23 cellular contexts compared by ENCODE assay signal in the genomic region with DNA sequence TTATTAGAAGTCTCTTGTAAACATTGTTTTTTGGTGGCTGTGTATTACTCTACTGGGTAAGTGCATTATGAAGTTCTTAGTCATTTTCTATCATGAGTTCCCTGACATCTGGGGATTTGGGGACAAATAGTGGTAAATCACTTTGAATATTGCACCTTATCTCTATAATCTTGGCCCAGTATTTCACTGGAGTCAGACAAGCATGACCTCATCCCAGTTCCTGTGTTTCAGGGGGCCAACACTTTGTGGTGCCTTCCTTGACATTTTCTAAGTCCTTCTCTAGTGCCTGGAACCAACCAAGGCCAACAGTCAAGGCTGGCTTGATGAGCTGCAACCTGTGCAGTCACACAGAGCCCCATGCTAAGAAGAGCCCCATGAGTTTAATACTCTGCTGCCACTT.
A peak's percentile ranks its signal among the peaks of the same experiment; 100 is the strongest.
DNase-seq lines count a peak whose midpoint lies in the region; ATAC-seq, FAIRE-seq and TF ChIP-seq lines count a peak whose summit lies in the region.
"Had no signal": no experiment of that assay in that cellular context is flagged by ENCODE, and none has a peak within 500 bp of the region (broad histone marks: within the 10 kb centered on the region; RNA-seq: fewer than 3 reads in every experiment).

No MANE protein-coding gene starts in this region.

- no peak overlapping the region for H3K27ac Mint-ChIP-seq in endothelial cell (ENCODE audit: unreplicated experiment)
- H3K27ac Mint-ChIP-seq: B cell; CD4-positive, CD25-positive, alpha-beta regulatory T cell; T-helper 1 cell treated with Interleukin-12 subunit alpha and Interleukin-12 subunit beta and Interleukin-4 antibody, amounts not matched to agents 30 μg/mL and 1 μg/mL, for 36 hours had no signal

- no peak overlapping the region for H3K9ac ChIP-seq in K562 (ENCODE audit: insufficient read depth in 1 of 2, low read depth in 2 of 2, low read length in 2 of 2)
- H3K9ac ChIP-seq: KMS-11 had no signal

- H3K36me3 Mint-ChIP-seq in endothelial cell (ENCODE audit: low read depth, unreplicated experiment), result no peaks in the 10 kb centered on the region
- H3K36me3 Mint-ChIP-seq: CD4-positive, CD25-positive, alpha-beta regulatory T cell had no signal

- no peaks in the 10 kb centered on the region for H3K9me1 ChIP-seq in K562 (ENCODE audit: control insufficient read depth, insufficient read depth, low read length)

- intact Hi-C loops in K562 (cut with micrococcal nuclease), result no loop called here

- DNase-seq in EL (peak; percentile 40), HT1080 (ENCODE audit: low read depth) (peak; percentile 23), OCI-M1 (lab: John Stamatoyannopoulos, UW) (peak; percentile 30), K562 (ENCODE audit: extremely low read depth in 1 of 4, low spot score in 3 of 4) (no peak), endothelial cell (ENCODE audit: low spot score) (no peak), DMS53 treated with DMSO at 0.1 percent for 48 hours (lab: John Stamatoyannopoulos, UW; ENCODE audit: unreplicated experiment) (no peak), NCI-H69 (lab: John Stamatoyannopoulos, UW) (no peak)
- DNase-seq: Caco-2; CD4-positive, CD25-positive, alpha-beta regulatory T cell; DMS153; NCI-H1417; NCI-H1930; NCI-H2171; NCI-H82; Peyer's patch; Right ventricle myocardium superior had no signal

- no peaks in the 10 kb centered on the region for H3K27me3 ChIP-seq in K562 (ENCODE audit: control insufficient read depth in 2 of 2, insufficient read depth in 2 of 2, low read length in 2 of 2)
- H3K27me3 ChIP-seq: MG63, Peyer's patch had no signal

- TF ChIP-seq POLR2A in K562 (conservative IDR thresholded peaks at IDR 0.05), result no peak

- BruUV-seq in K562 (replicated peaks; lab: Mats Ljungman, UMichigan), result no TSS peak

- H3K27ac ChIP-seq in K562 (ENCODE audit: extremely low read depth, low read depth, low read length), result no peak overlapping the region
- H3K27ac ChIP-seq: KMS-11, Peyer's patch had no signal

- TF ChIP-seq EP300 in K562 (IDR thresholded peaks at IDR 0.05; ENCODE audit: low read length), result no peak

- H3K27me3 Mint-ChIP-seq in endothelial cell (ENCODE audit: unreplicated experiment), result no peaks in the 10 kb centered on the region

- H3K79me2 ChIP-seq in K562 (ENCODE audit: control insufficient read depth, insufficient read depth, low read length), result no peaks in the 10 kb centered on the region

- H3K4me2 ChIP-seq in K562 (ENCODE audit: insufficient read depth, low read length), result no peak overlapping the region
- H3K4me2 ChIP-seq: KMS-11 had no signal

- TF ChIP-seq CTCF in K562 (IDR thresholded peaks at IDR 0.05 in 2 of 3, conservative IDR thresholded peaks at IDR 0.05 in 1 of 3; ENCODE audit: insufficient read depth in 2 of 3, low read depth in 1 of 3, low read length in 3 of 3) (no peak), endothelial cell (IDR thresholded peaks at IDR 0.05; ENCODE audit: unreplicated experiment) (no peak)

- no peak for FAIRE-seq in K562 (lab: Jason Lieb, UNC)
- FAIRE-seq: G401.6, GM12878 had no signal

- H3K4me1 ChIP-seq in K562 (replicated peaks in 1 of 2; ENCODE audit: control insufficient read depth in 2 of 2, insufficient read depth in 2 of 2, low read length in 2 of 2), result peaks cover 0 to 5% of the 10 kb centered on the region in 2 experiments; a peak in 1 of 5 replicates
- H3K4me1 ChIP-seq: Caco-2, Peyer's patch had no signal

- no peaks in the 10 kb centered on the region for H3K9me3 Mint-ChIP-seq in endothelial cell (ENCODE audit: unreplicated experiment)
- H3K9me3 Mint-ChIP-seq: T-helper 1 cell treated with Interleukin-12 subunit alpha and Interleukin-12 subunit beta and Interleukin-4 antibody, amounts not matched to agents 30 μg/mL and 1 μg/mL, for 36 hours had no signal

- no peaks in the 10 kb centered on the region for H3K9me3 ChIP-seq in K562 (replicated peaks; ENCODE audit: control insufficient read depth, insufficient read depth, low read depth, low read length)
- H3K9me3 ChIP-seq: Caco-2, MG63, Peyer's patch had no signal

- H3K4me3 ChIP-seq in K562, result no peak overlapping the region
- H3K4me3 ChIP-seq: GM12878, MG63, Peyer's patch had no signal

- in situ Hi-C loops in K562 (cut with MboI), result no loop called here

- ATAC-seq in K562 (0 out of 3 replicates have a peak, but pooled peaks have one; percentile 20), GM21526 (IDR thresholded peaks at IDR 0.05; ENCODE audit: low FRiP score, unreplicated experiment) (no peak)
- ATAC-seq: GM12878 had no signal

- no peaks in the 10 kb centered on the region for H3K4me1 Mint-ChIP-seq in endothelial cell (ENCODE audit: unreplicated experiment)
- H3K4me1 Mint-ChIP-seq: B cell; CD4-positive, CD25-positive, alpha-beta regulatory T cell had no signal

- CTCF ChIA-PET in K562 (lab: Yijun Ruan, JAX; ENCODE audit: low intra/inter-chr PET ratio), result no interaction called here

- no peaks in the 10 kb centered on the region for H4K20me1 ChIP-seq in K562 (replicated peaks; ENCODE audit: control insufficient read depth, insufficient read depth, low read length)

- H2AFZ ChIP-seq in K562 (ENCODE audit: low read depth, low read length), result no peak overlapping the region

- POLR2A ChIA-PET in K562 (lab: Yijun Ruan, JAX), result interaction anchor here (0.8 kb wide), 1 partner anchor 928 kb away, joined by 3 read pairs; no protein-coding TSS in a partner anchor

- no peaks in the 10 kb centered on the region for H3K36me3 ChIP-seq in K562 (ENCODE audit: control insufficient read depth, insufficient read depth, low read length)
- H3K36me3 ChIP-seq: MG63, Peyer's patch had no signal

- no peak for TF ChIP-seq RAD21 in K562 (CRISPR knock-in tag; conservative IDR thresholded peaks at IDR 0.05 in 1 of 2, IDR thresholded peaks at IDR 0.05 in 1 of 2)

- H3K4me3 Mint-ChIP-seq in endothelial cell (ENCODE audit: unreplicated experiment), result no peak overlapping the region
- H3K4me3 Mint-ChIP-seq: B cell; CD4-positive, CD25-positive, alpha-beta regulatory T cell; T-helper 1 cell treated with Interleukin-12 subunit alpha and Interleukin-12 subunit beta and Interleukin-4 antibody, amounts not matched to agents 30 μg/mL and 1 μg/mL, for 36 hours had no signal

TF ChIP-seq in K562, 482 proteins besides CTCF, POLR2A, EP300 and RAD21 (continues in another document):
- TF ChIP-seq FOXM1 (IDR thresholded peaks at IDR 0.05; ENCODE audit: low read depth) (no peak), FOXM1 (CRISPR knock-in tag; IDR thresholded peaks at IDR 0.05; ENCODE audit: low read depth) (no peak), MEIS2 (IDR thresholded peaks at IDR 0.05; ENCODE audit: partially characterized antibody) (peak; percentile 82), RCOR1 (IDR thresholded peaks at IDR 0.05; ENCODE audit: borderline replicate concordance in 1 of 2, low read depth in 2 of 2, low read length in 2 of 2) (0 out of 4 replicates have a peak, but pooled peaks of 1 of the 2 experiments have one; percentile 12), JUND (IDR thresholded peaks at IDR 0.05; ENCODE audit: borderline replicate concordance, low read depth, low read length) (peak; percentile 65; the same call in 1 of the 2 replicates), JUND (tag; IDR thresholded peaks at IDR 0.05; ENCODE audit: borderline replicate concordance, low read depth, low read length) (peak; percentile 54), ATF7 (IDR thresholded peaks at IDR 0.05) (peak; percentile 72), HMG20A (CRISPR knock-in tag; conservative IDR thresholded peaks at IDR 0.05) (no peak), CBFB (CRISPR knock-in tag; IDR thresholded peaks at IDR 0.05) (no peak), ESRRB (CRISPR knock-in tag; IDR thresholded peaks at IDR 0.05; ENCODE audit: borderline replicate concordance) (no peak)
- TF ChIP-seq, protein P1, sequence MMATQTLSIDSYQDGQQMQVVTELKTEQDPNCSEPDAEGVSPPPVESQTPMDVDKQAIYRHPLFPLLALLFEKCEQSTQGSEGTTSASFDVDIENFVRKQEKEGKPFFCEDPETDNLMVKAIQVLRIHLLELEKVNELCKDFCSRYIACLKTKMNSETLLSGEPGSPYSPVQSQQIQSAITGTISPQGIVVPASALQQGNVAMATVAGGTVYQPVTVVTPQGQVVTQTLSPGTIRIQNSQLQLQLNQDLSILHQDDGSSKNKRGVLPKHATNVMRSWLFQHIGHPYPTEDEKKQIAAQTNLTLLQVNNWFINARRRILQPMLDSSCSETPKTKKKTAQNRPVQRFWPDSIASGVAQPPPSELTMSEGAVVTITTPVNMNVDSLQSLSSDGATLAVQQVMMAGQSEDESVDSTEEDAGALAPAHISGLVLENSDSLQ (IDR thresholded peaks at IDR 0.05), result peak; percentile 25; the same call in 1 of the 2 replicates
- TF ChIP-seq, protein P2, sequence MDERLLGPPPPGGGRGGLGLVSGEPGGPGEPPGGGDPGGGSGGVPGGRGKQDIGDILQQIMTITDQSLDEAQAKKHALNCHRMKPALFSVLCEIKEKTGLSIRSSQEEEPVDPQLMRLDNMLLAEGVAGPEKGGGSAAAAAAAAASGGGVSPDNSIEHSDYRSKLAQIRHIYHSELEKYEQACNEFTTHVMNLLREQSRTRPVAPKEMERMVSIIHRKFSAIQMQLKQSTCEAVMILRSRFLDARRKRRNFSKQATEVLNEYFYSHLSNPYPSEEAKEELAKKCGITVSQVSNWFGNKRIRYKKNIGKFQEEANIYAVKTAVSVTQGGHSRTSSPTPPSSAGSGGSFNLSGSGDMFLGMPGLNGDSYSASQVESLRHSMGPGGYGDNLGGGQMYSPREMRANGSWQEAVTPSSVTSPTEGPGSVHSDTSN (CRISPR knock-in tag; IDR thresholded peaks at IDR 0.05; ENCODE audit: low read depth), result no peak
- TF ChIP-seq, protein P2 (tag; conservative IDR thresholded peaks at IDR 0.05; ENCODE audit: low read depth), result peak; percentile 84
- TF ChIP-seq, protein P3, sequence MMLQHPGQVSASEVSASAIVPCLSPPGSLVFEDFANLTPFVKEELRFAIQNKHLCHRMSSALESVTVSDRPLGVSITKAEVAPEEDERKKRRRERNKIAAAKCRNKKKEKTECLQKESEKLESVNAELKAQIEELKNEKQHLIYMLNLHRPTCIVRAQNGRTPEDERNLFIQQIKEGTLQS (IDR thresholded peaks at IDR 0.05), result peak; percentile 74
- TF ChIP-seq, protein P3 (CRISPR knock-in tag; conservative IDR thresholded peaks at IDR 0.05), result no peak

Comparison
In these comparisons a context has a peak if more than half of its experiments do, and no peak if none do; other contexts are left out.
1. DNase-seq: peak in EL (single experiment), HT1080 (single experiment) and OCI-M1 (single experiment); none in K562 (0 of 4), endothelial cell (single experiment), DMS53 treated with DMSO at 0.1 percent for 48 hours (single experiment) and NCI-H69 (single experiment).